Comparison of ENCODE assay signal across 23 cellular contexts in genomic region chr3:50278106-50278867, GRCh38. TPM values are rescaled to one million over a fixed set of nuclear protein-coding genes. Genes with fewer than 3 reads are reported as not detected.
A peak's percentile ranks its signal among the peaks of the same experiment; 100 is the strongest.
DNase-seq lines count a peak whose midpoint lies in the region; ATAC-seq and TF ChIP-seq lines count a peak whose summit lies in the region.
"Had no signal": no experiment of that assay in that cellular context is flagged by ENCODE, and none has a peak within 500 bp of the region (broad histone marks: within the 10 kb centered on the region; RNA-seq: fewer than 3 reads in every experiment).

No MANE protein-coding gene starts in this region.

- intact Hi-C loops in heart left ventricle (cut with DNase I) (loop anchor here in 4 of 10 donors (10.0 kb wide), 2 partner anchors 47 to 153 kb away; partner anchors contain the start of genes HYAL2 (in 2 of the 4) and TUSC2 (in 2 of the 4)), cardiac septum (cut with DNase I) (no loop called here), left ventricle myocardium inferior (cut with micrococcal nuclease) (loop anchor here (10.0 kb wide), 1 partner anchor 83 kb away; the partner anchor contains the start of gene GNAT1), tibial artery (cut with DNase I; ENCODE audit: low total_unique reads) (loop anchor here (5.0 to 10.0 kb wide), 2 partner anchors 36 to 153 kb away; no protein-coding TSS in a partner anchor)

- H3K9me3 ChIP-seq in heart left ventricle (no peaks in the 10 kb centered on the region), left ventricle myocardium inferior (replicated peaks) (no peaks in the 10 kb centered on the region), osteoblast (ENCODE audit: low read depth, low read length) (no peaks in the 10 kb centered on the region), tibial artery (no peaks in the 10 kb centered on the region)
- H3K9me3 ChIP-seq: BLaER1, spleen, upper lobe of right lung had no signal

- no peaks in the 10 kb centered on the region for H3K79me2 ChIP-seq in osteoblast (ENCODE audit: insufficient read depth, low read length)

- no peaks in the 10 kb centered on the region for H4K20me1 ChIP-seq in osteoblast (ENCODE audit: insufficient read depth, low read length)

- H3K4me1 ChIP-seq in heart left ventricle (peaks cover 0 to 53% (median 21%) of the 10 kb centered on the region in 12 donors), left ventricle myocardium inferior (peaks cover 56% of the 10 kb centered on the region), osteoblast (ENCODE audit: insufficient read depth, low read length) (no peaks in the 10 kb centered on the region), tibial artery (peaks cover 0 to 26% (median 16%) of the 10 kb centered on the region in 4 donors)

- TF ChIP-seq POLR2A in heart left ventricle (IDR thresholded peaks at IDR 0.05) = no peak

- DNase-seq in heart left ventricle (no peak), cardiac septum (ENCODE audit: low spot score) (no peak), left ventricle myocardium inferior (no peak), osteoblast (ENCODE audit: insufficient read length, low spot score, missing footprints) (peak; percentile 85), tibial artery (no peak), GM03348 (ENCODE audit: low spot score) (no peak)
- DNase-seq: activated CD8-positive, alpha-beta memory T cell treated with anti-CD3 and anti-CD28 coated beads, Interleukin-2, amount 50 U/mL, for 4 hours; COR-L47; DMS79; glutamatergic neuron; NCI-H524 treated with DMSO at 0.1 percent for 48 hours; spleen; stimulated activated CD4-positive, alpha-beta T cell treated with anti-CD3 and anti-CD28 coated beads, Interleukin-4, amount 100 ng/mL, for 1 hour; stimulated activated naive CD4-positive, alpha-beta T cell treated with Interleukin-2 at 50 U/mL for 16 hours; T-helper 9 cell; upper lobe of right lung had no signal

- no peak for TF ChIP-seq CTCF in heart left ventricle (IDR thresholded peaks at IDR 0.05)
- no peak for TF ChIP-seq CTCF in left ventricle myocardium inferior (IDR thresholded peaks at IDR 0.05; ENCODE audit: borderline replicate concordance)
- TF ChIP-seq CTCF in osteoblast (IDR thresholded peaks at IDR 0.05; ENCODE audit: extremely low read depth, low read depth, low read length) = no peak
- no peak for TF ChIP-seq CTCF in tibial artery (IDR thresholded peaks at IDR 0.05)

- H3K27me3 ChIP-seq in heart left ventricle = peaks cover 0 to 38% (median 6%) of the 10 kb centered on the region in 9 donors
- peaks cover 31% of the 10 kb centered on the region for H3K27me3 ChIP-seq in left ventricle myocardium inferior (ENCODE audit: low read depth)
- H3K27me3 ChIP-seq in osteoblast (ENCODE audit: insufficient read depth, low read length) = no peaks in the 10 kb centered on the region
- no peaks in the 10 kb centered on the region for H3K27me3 ChIP-seq in tibial artery

- H3K27ac ChIP-seq in heart left ventricle = peak overlapping the region; percentile 36 to 94 (median 84)
- H3K27ac ChIP-seq in left ventricle myocardium inferior (replicated peaks) = peak overlapping the region; percentile 89
- H3K27ac ChIP-seq in osteoblast (ENCODE audit: low read depth, low read length) = no peak overlapping the region
- peak overlapping the region; percentile 9 to 60 for H3K27ac ChIP-seq in tibial artery
- H3K27ac ChIP-seq: BLaER1, spleen, upper lobe of right lung had no signal

- no peak overlapping the region for H2AFZ ChIP-seq in osteoblast (ENCODE audit: low read length)

- WGBS in heart left ventricle, 4 donors = 79 to 85% (median 81%) methylated on average over 3 to 4 of the region's 4 CpGs

- H3K4me2 ChIP-seq in osteoblast (ENCODE audit: insufficient read depth, low read length) = no peak overlapping the region

- H3K36me3 ChIP-seq in heart left ventricle (no peaks in the 10 kb centered on the region), left ventricle myocardium inferior (no peaks in the 10 kb centered on the region), osteoblast (ENCODE audit: insufficient read depth, low read length) (no peaks in the 10 kb centered on the region), tibial artery (peaks cover 0 to 17% (median 0%) of the 10 kb centered on the region in 3 donors)
- H3K36me3 ChIP-seq: BLaER1, spleen, upper lobe of right lung had no signal

- ATAC-seq in heart left ventricle (peak in 3 of 4 donors; percentile 4 to 16 (median 4)), HG03439 (IDR thresholded peaks at IDR 0.05; ENCODE audit: unreplicated experiment) (no peak), HG03469 (IDR thresholded peaks at IDR 0.05; ENCODE audit: unreplicated experiment) (no peak)
- ATAC-seq: GM12878, WTC11 had no signal

- H3K4me3 ChIP-seq in heart left ventricle (no peak overlapping the region), left ventricle myocardium inferior (no peak overlapping the region), osteoblast (ENCODE audit: insufficient read depth, low read length) (no peak overlapping the region), tibial artery (no peak overlapping the region)
- H3K4me3 ChIP-seq: BLaER1, GM12878, spleen, upper lobe of right lung had no signal

RNA-seq across cellular contexts. Expression of gene LSMEM2, which starts 0.6 kb away (rescaled TPM):
- total RNA-seq in heart left ventricle (10 to 100 TPM in 8 of 9 donors, 1 to 10 TPM in 1; 8.8 to 68.3 (median 31.5) TPM), cardiac septum (25.7 TPM), left ventricle myocardium inferior (27.7 TPM), osteoblast (not detected in 2 replicates)
- 10 to 100 TPM in 1 of 2 donors, 1 to 10 TPM in 1; 1.3 to 29.7 TPM for polyA plus RNA-seq in heart left ventricle
- total RNA-seq: GM12878, pulmonary artery endothelial cell, upper lobe of right lung had no signal
- polyA plus RNA-seq: neural cell had no signal

RNA-seq across cellular contexts. Expression of gene SEMA3B, which starts 9.3 kb away (rescaled TPM):
- total RNA-seq in heart left ventricle (10 to 100 TPM; 12.9 to 60.1 (median 17.8) TPM), cardiac septum (26.5 TPM), left ventricle myocardium inferior (23.2 TPM), osteoblast (5.9 and 10.1 TPM in 2 replicates)
- polyA plus RNA-seq in heart left ventricle = 10 to 100 TPM; 21.1 to 37.5 TPM

RNA-seq across cellular contexts. Expression of gene IFRD2, which starts 13.9 kb away (rescaled TPM):
- total RNA-seq in heart left ventricle (10 to 100 TPM; 47.5 to 94.9 (median 61.4) TPM), cardiac septum (45.7 TPM), left ventricle myocardium inferior (54.9 TPM), osteoblast (60.4 and 65.1 TPM in 2 replicates)
- 100 to 1,000 TPM in 1 of 2 donors, 10 to 100 TPM in 1; 80.5 to 106 TPM for polyA plus RNA-seq in heart left ventricle

RNA-seq across cellular contexts. Expression of gene HYAL3, which starts 20.9 kb away (rescaled TPM):
- 1 to 10 TPM; 1.0 to 3.2 (median 1.6) TPM for total RNA-seq in heart left ventricle
- 1 to 10 TPM; 2.1 to 3.1 TPM for polyA plus RNA-seq in heart left ventricle
- total RNA-seq in cardiac septum = 1.3 TPM
- 1.2 TPM for total RNA-seq in left ventricle myocardium inferior
- total RNA-seq in osteoblast = 1.8 and 4.1 TPM in 2 replicates

RNA-seq across cellular contexts. Expression of gene NAA80, which starts 20.9 kb away (rescaled TPM):
- 10 to 100 TPM in 4 of 9 donors, 1 to 10 TPM in 5; 8.0 to 13.9 (median 9.8) TPM for total RNA-seq in heart left ventricle
- 10 to 100 TPM in 1 of 2 donors, 1 to 10 TPM in 1; 5.0 to 10.4 TPM for polyA plus RNA-seq in heart left ventricle
- total RNA-seq in cardiac septum = 8.5 TPM
- total RNA-seq in left ventricle myocardium inferior = 5.3 TPM
- 6.5 and 8.0 TPM in 2 replicates for total RNA-seq in osteoblast

Comparison
In these comparisons a context has a peak if more than half of its experiments do, and no peak if none do; other contexts are left out.
1. ATAC-seq: peak in heart left ventricle (3 of 4); none in HG03439 (single experiment) and HG03469 (single experiment).